8 cellular contexts compared by ENCODE assay signal in genomic region chr2:202378661-202379338, GRCh38. TPM values are rescaled to one million over a fixed set of nuclear protein-coding genes. Genes with fewer than 3 reads are reported as not detected.
DNase-seq lines count a peak whose midpoint lies in the region; ATAC-seq and TF ChIP-seq lines count a peak whose summit lies in the region.

No MANE protein-coding gene starts in this region.

- no peaks in the 10 kb centered on the region for H3K27me3 Mint-ChIP-seq in memory B cell

- 2 to 3% methylated on average over 3 of the region's 3 CpGs for WGBS in aorta, 2 donors

- ATAC-seq in left cardiac atrium (no peak), memory B cell (ENCODE audit: low read depth) (no peak), aorta (ENCODE audit: low FRiP score) (no peak)

- TF ChIP-seq CTCF in left ventricle myocardium inferior (IDR thresholded peaks at IDR 0.05; ENCODE audit: borderline replicate concordance) (no peak), breast epithelium (IDR thresholded peaks at IDR 0.05) (no peak)

- H3K27ac Mint-ChIP-seq in memory B cell: peak overlapping the region; percentile 67

- intact Hi-C loops in left ventricle myocardium inferior (cut with micrococcal nuclease) (loop anchor here (10.0 kb wide), 1 partner anchor 94 kb away; no protein-coding TSS in a partner anchor), left cardiac atrium (cut with DNase I) (loop anchor here (10.0 kb wide), 2 partner anchors 94 to 116 kb away; no protein-coding TSS in a partner anchor), breast epithelium (cut with DNase I; ENCODE audit: low total_unique reads) (no loop called here), aorta (cut with DNase I) (loop anchor here (5.0 to 10.0 kb wide), 3 partner anchors 49 to 166 kb away; partner anchors contain the start of gene NOP58 (in 1 of the 2)), posterior cingulate gyrus (cut with DNase I) (loop anchor here (5.0 to 10.0 kb wide), 5 partner anchors 104 to 596 kb away; partner anchors contain the start of genes ALS2, CARF, FAM117B and WDR12)

- peak overlapping the region; percentile 47 for H3K4me3 Mint-ChIP-seq in memory B cell

- H3K4me3 ChIP-seq in left ventricle myocardium inferior (peak overlapping the region; percentile 94), breast epithelium (peak overlapping the region; percentile 82 to 94 (median 91)), aorta (ENCODE audit: low read length in 2 of 2) (peak overlapping the region; percentile 65 to 78)

- H3K4me1 ChIP-seq in left ventricle myocardium inferior: peaks cover 79% of the 10 kb centered on the region
- H3K4me1 ChIP-seq in breast epithelium: no peaks in the 10 kb centered on the region
- H3K4me1 ChIP-seq in aorta (ENCODE audit: control insufficient read depth in 1 of 2, insufficient read depth in 2 of 2, low read length in 2 of 2): peaks cover 0 to 3% of the 10 kb centered on the region in 2 donors

- no peaks in the 10 kb centered on the region for H3K36me3 Mint-ChIP-seq in memory B cell

- no peak for DNase-seq in left ventricle myocardium inferior
- DNase-seq in left cardiac atrium: no peak
- DNase-seq in breast epithelium (ENCODE audit: low spot score in 2 of 2): no peak
- DNase-seq in memory B cell (ENCODE audit: low spot score in 2 of 2): no peak
- no peak for DNase-seq in aorta
- no peak for DNase-seq in NOMO-1 treated with DMSO at 0.1 percent for 48 hours (lab: John Stamatoyannopoulos, UW; ENCODE audit: unreplicated experiment)
- DNase-seq in posterior cingulate gyrus: no peak
- DNase-seq in activated CD4-positive, alpha-beta T cell treated with anti-CD3 and anti-CD28 coated beads for 4 hours: no peak

- no peaks in the 10 kb centered on the region for H3K27me3 ChIP-seq in left ventricle myocardium inferior (ENCODE audit: low read depth)
- H3K27me3 ChIP-seq in breast epithelium: no peaks in the 10 kb centered on the region
- H3K27me3 ChIP-seq in aorta (ENCODE audit: control insufficient read depth in 1 of 2, insufficient read depth in 2 of 2, low read length in 1 of 2): no peaks in the 10 kb centered on the region

- H3K27ac ChIP-seq in left ventricle myocardium inferior (replicated peaks) (peak overlapping the region; percentile 99), breast epithelium (peak overlapping the region; percentile 23 to 27), aorta (ENCODE audit: low read depth in 1 of 2, low read length in 2 of 2) (no peak overlapping the region)

- no peak for TF ChIP-seq POLR2A in breast epithelium (IDR thresholded peaks at IDR 0.05)

- H3K9me3 Mint-ChIP-seq in memory B cell: no peaks in the 10 kb centered on the region

- peaks cover 24% of the 10 kb centered on the region for H3K4me1 Mint-ChIP-seq in memory B cell

- H3K9me3 ChIP-seq in left ventricle myocardium inferior (replicated peaks): no peaks in the 10 kb centered on the region
- H3K9me3 ChIP-seq in breast epithelium: no peaks in the 10 kb centered on the region
- H3K9me3 ChIP-seq in aorta (ENCODE audit: control insufficient read depth, low read length): no peaks in the 10 kb centered on the region

- H3K36me3 ChIP-seq in left ventricle myocardium inferior (no peaks in the 10 kb centered on the region), breast epithelium (no peaks in the 10 kb centered on the region), aorta (ENCODE audit: control insufficient read depth in 1 of 2, insufficient read depth in 2 of 2, low read length in 1 of 2) (no peaks in the 10 kb centered on the region)

RNA-seq across cellular contexts. Expression of gene BMPR2, which starts 2.7 kb away (rescaled TPM):
- total RNA-seq in left ventricle myocardium inferior (51.7 TPM), left cardiac atrium (10 to 100 TPM; 46.7 to 65.8 TPM), breast epithelium (10 to 100 TPM; 48.8 to 70.4 (median 63.2) TPM), aorta (100 to 1,000 TPM; 103 to 123 TPM)
- polyA plus RNA-seq in aorta: 10 to 100 TPM in 1 of 2 donors, 1 to 10 TPM in 1; 7.9 to 17.2 TPM

Comparison
In these comparisons a context has a peak if more than half of its experiments do, and no peak if none do; other contexts are left out.
1. H3K27ac ChIP-seq: peak in left ventricle myocardium inferior (single experiment) and breast epithelium (2 of 2); none in aorta (0 of 2).
2. Peak in every context shown above with its lines, with median percentiles within 50 percentile points of each other: H3K4me3 ChIP-seq.